Comparison of ENCODE assay signal across 28 cellular contexts in genomic region chr7:149097088-149097487, GRCh38. TPM values are rescaled to one million over a fixed set of nuclear protein-coding genes. Genes with fewer than 3 reads are reported as not detected.
A peak's percentile ranks its signal among the peaks of the same experiment; 100 is the strongest.
DNase-seq lines count a peak whose midpoint lies in the region; ATAC-seq, FAIRE-seq and TF ChIP-seq lines count a peak whose summit lies in the region.
"Had no signal": no experiment of that assay in that cellular context is flagged by ENCODE, and none has a peak within 500 bp of the region (broad histone marks: within the 10 kb centered on the region; RNA-seq: fewer than 3 reads in every experiment).

No MANE protein-coding gene starts in this region.

- no peak overlapping the region for H3K4me2 ChIP-seq in astrocyte (ENCODE audit: low read length)

- no peaks in the 10 kb centered on the region for H3K9me3 Mint-ChIP-seq in activated naive CD8-positive, alpha-beta T cell treated with anti-CD3 and anti-CD28 coated beads, Interleukin-2, amount 50 U/mL, for 24 hours
- H3K9me3 Mint-ChIP-seq in activated naive CD8-positive, alpha-beta T cell treated with anti-CD3 and anti-CD28 coated beads for 36 hours, result no peaks in the 10 kb centered on the region
- no peaks in the 10 kb centered on the region for H3K9me3 Mint-ChIP-seq in astrocyte (ENCODE audit: unreplicated experiment)
- H3K9me3 Mint-ChIP-seq: activated T-helper 17 cell treated with anti-CD3 and anti-CD28 coated beads, Interleukin-2, amount 50 U/mL, for 72 hours; neural crest cell; stimulated activated memory B cell treated with anti-CD40 and anti-IgM and Interleukin-4, amounts not matched to agents 10 μg/mL and 1 μg/mL and 100 μg/mL, for 72 hours had no signal

- H3K27me3 Mint-ChIP-seq in activated naive CD8-positive, alpha-beta T cell treated with anti-CD3 and anti-CD28 coated beads, Interleukin-2, amount 50 U/mL, for 24 hours, result no peaks in the 10 kb centered on the region
- no peaks in the 10 kb centered on the region for H3K27me3 Mint-ChIP-seq in activated naive CD8-positive, alpha-beta T cell treated with anti-CD3 and anti-CD28 coated beads for 36 hours
- no peaks in the 10 kb centered on the region for H3K27me3 Mint-ChIP-seq in astrocyte (ENCODE audit: low read depth, unreplicated experiment)
- H3K27me3 Mint-ChIP-seq: activated T-helper 17 cell treated with anti-CD3 and anti-CD28 coated beads, Interleukin-2, amount 50 U/mL, for 72 hours; B cell; stimulated activated memory B cell treated with anti-CD40 and anti-IgM and Interleukin-4, amounts not matched to agents 10 μg/mL and 1 μg/mL and 100 μg/mL, for 72 hours had no signal

- H3K4me3 Mint-ChIP-seq in activated naive CD8-positive, alpha-beta T cell treated with anti-CD3 and anti-CD28 coated beads, Interleukin-2, amount 50 U/mL, for 24 hours, result no peak overlapping the region
- no peak overlapping the region for H3K4me3 Mint-ChIP-seq in activated naive CD8-positive, alpha-beta T cell treated with anti-CD3 and anti-CD28 coated beads for 36 hours
- H3K4me3 Mint-ChIP-seq in astrocyte (ENCODE audit: unreplicated experiment), result peak overlapping the region; percentile 8
- H3K4me3 Mint-ChIP-seq: activated T-helper 17 cell treated with anti-CD3 and anti-CD28 coated beads, Interleukin-2, amount 50 U/mL, for 72 hours; B cell; neural crest cell; stimulated activated memory B cell treated with anti-CD40 and anti-IgM and Interleukin-4, amounts not matched to agents 10 μg/mL and 1 μg/mL and 100 μg/mL, for 72 hours had no signal

- H3K27ac ChIP-seq in astrocyte (ENCODE audit: low read depth, low read length) (no peak overlapping the region), upper lobe of right lung (no peak overlapping the region)
- H3K27ac ChIP-seq: 22Rv1, breast epithelium, SJCRH30 had no signal

- H4K20me1 ChIP-seq in astrocyte (ENCODE audit: insufficient read depth, low read length), result no peaks in the 10 kb centered on the region

- peaks cover 6% of the 10 kb centered on the region for H3K4me1 Mint-ChIP-seq in activated naive CD8-positive, alpha-beta T cell treated with anti-CD3 and anti-CD28 coated beads, Interleukin-2, amount 50 U/mL, for 24 hours
- H3K4me1 Mint-ChIP-seq in activated naive CD8-positive, alpha-beta T cell treated with anti-CD3 and anti-CD28 coated beads for 36 hours, result no peaks in the 10 kb centered on the region
- H3K4me1 Mint-ChIP-seq in astrocyte (ENCODE audit: low read depth, unreplicated experiment), result peaks cover 7% of the 10 kb centered on the region
- H3K4me1 Mint-ChIP-seq: activated T-helper 17 cell treated with anti-CD3 and anti-CD28 coated beads, Interleukin-2, amount 50 U/mL, for 72 hours; B cell; neural crest cell; stimulated activated memory B cell treated with anti-CD40 and anti-IgM and Interleukin-4, amounts not matched to agents 10 μg/mL and 1 μg/mL and 100 μg/mL, for 72 hours had no signal

- DNase-seq in activated naive CD8-positive, alpha-beta T cell treated with anti-CD3 and anti-CD28 coated beads, Interleukin-2, amount 50 U/mL, for 24 hours, result no peak
- DNase-seq in activated naive CD8-positive, alpha-beta T cell treated with anti-CD3 and anti-CD28 coated beads for 36 hours, result no peak
- peak; percentile 19 for DNase-seq in astrocyte (ENCODE audit: low read depth)
- peak; percentile 47 for DNase-seq in kidney tubule cell (ENCODE audit: low spot score)
- DNase-seq in upper lobe of right lung, result peak; percentile 5
- DNase-seq: activated CD4-positive, alpha-beta T cell treated with anti-CD3 and anti-CD28 coated beads, Interleukin-2, amount 50 U/mL, for 1 hour; cortex of kidney; DMS53; glutamatergic neuron; left colon; NCI-H1417 treated with DMSO at 0.1 percent for 48 hours; NCI-H2107; NCI-H510A treated with DMSO at 0.1 percent for 48 hours; NK-92 treated with Interleukin-12 subunit alpha and Interleukin-12 subunit beta, amount 100 ng/mL, for 24 hours; SJCRH30; stimulated activated CD4-positive, alpha-beta T cell treated with anti-CD3 and anti-CD28 coated beads, Interleukin-2, amount 100 ng/mL, for 24 hours had no signal

- no peaks in the 10 kb centered on the region for H3K27me3 ChIP-seq in astrocyte (ENCODE audit: insufficient read depth, low read length)
- H3K27me3 ChIP-seq in upper lobe of right lung, result no peaks in the 10 kb centered on the region
- H3K27me3 ChIP-seq: breast epithelium, SJCRH30 had no signal

- no peak for FAIRE-seq in astrocyte (lab: Jason Lieb, UNC)
- FAIRE-seq: GM12878, GM19239 had no signal

- no peak overlapping the region for H3K9ac ChIP-seq in astrocyte (ENCODE audit: low read length)

- peak; percentile 10 for ATAC-seq in activated naive CD8-positive, alpha-beta T cell treated with anti-CD3 and anti-CD28 coated beads, Interleukin-2, amount 50 U/mL, for 24 hours
- no peak for ATAC-seq in upper lobe of right lung
- no peak for ATAC-seq in GM18867 (IDR thresholded peaks at IDR 0.05; ENCODE audit: unreplicated experiment)
- ATAC-seq in HG02610 (IDR thresholded peaks at IDR 0.05; ENCODE audit: unreplicated experiment), result no peak
- no peak for ATAC-seq in GM18517 (IDR thresholded peaks at IDR 0.05; ENCODE audit: unreplicated experiment)
- ATAC-seq: activated T-helper 17 cell treated with anti-CD3 and anti-CD28 coated beads, Interleukin-2, amount 50 U/mL, for 72 hours; GM12878; left colon; Panc1; stimulated activated memory B cell treated with anti-CD40 and anti-IgM and Interleukin-4, amounts not matched to agents 10 μg/mL and 1 μg/mL and 100 μg/mL, for 72 hours had no signal

- H3K4me3 ChIP-seq in astrocyte (ENCODE audit: insufficient read depth, low read depth, low read length) (no peak overlapping the region), upper lobe of right lung (no peak overlapping the region)
- H3K4me3 ChIP-seq: breast epithelium, GM12878, SJCRH30 had no signal

- H3K4me1 ChIP-seq in astrocyte (ENCODE audit: insufficient read depth, low read length), result no peaks in the 10 kb centered on the region
- H3K4me1 ChIP-seq in upper lobe of right lung, result no peaks in the 10 kb centered on the region
- H3K4me1 ChIP-seq: breast epithelium, SJCRH30 had no signal

- intact Hi-C loops in upper lobe of right lung (cut with DNase I), result no loop called here

- no peaks in the 10 kb centered on the region for H3K36me3 ChIP-seq in astrocyte (ENCODE audit: insufficient read depth, low read length)
- H3K36me3 ChIP-seq in upper lobe of right lung, result no peaks in the 10 kb centered on the region
- H3K36me3 ChIP-seq: breast epithelium, SJCRH30 had no signal

- no peak overlapping the region for H2AFZ ChIP-seq in astrocyte (ENCODE audit: low read depth, low read length)

- TF ChIP-seq CTCF in astrocyte (IDR thresholded peaks at IDR 0.05; ENCODE audit: insufficient read depth, low read depth, low read length) (no peak), upper lobe of right lung (IDR thresholded peaks at IDR 0.05) (no peak)

- H3K79me2 ChIP-seq in astrocyte (ENCODE audit: insufficient read depth, low read length), result no peaks in the 10 kb centered on the region

- H3K36me3 Mint-ChIP-seq in activated naive CD8-positive, alpha-beta T cell treated with anti-CD3 and anti-CD28 coated beads, Interleukin-2, amount 50 U/mL, for 24 hours (ENCODE audit: low read depth), result no peaks in the 10 kb centered on the region
- H3K36me3 Mint-ChIP-seq in activated naive CD8-positive, alpha-beta T cell treated with anti-CD3 and anti-CD28 coated beads for 36 hours, result no peaks in the 10 kb centered on the region
- H3K36me3 Mint-ChIP-seq in astrocyte (ENCODE audit: low read depth, unreplicated experiment), result no peaks in the 10 kb centered on the region
- H3K36me3 Mint-ChIP-seq: stimulated activated memory B cell treated with anti-CD40 and anti-IgM and Interleukin-4, amounts not matched to agents 10 μg/mL and 1 μg/mL and 100 μg/mL, for 72 hours had no signal

- H3K9me3 ChIP-seq in astrocyte (ENCODE audit: insufficient read depth, low read depth, low read length), result no peaks in the 10 kb centered on the region
- no peaks in the 10 kb centered on the region for H3K9me3 ChIP-seq in upper lobe of right lung
- H3K9me3 ChIP-seq: breast epithelium, SJCRH30 had no signal

- H3K27ac Mint-ChIP-seq in activated naive CD8-positive, alpha-beta T cell treated with anti-CD3 and anti-CD28 coated beads, Interleukin-2, amount 50 U/mL, for 24 hours, result no peak overlapping the region
- no peak overlapping the region for H3K27ac Mint-ChIP-seq in activated naive CD8-positive, alpha-beta T cell treated with anti-CD3 and anti-CD28 coated beads for 36 hours
- peak overlapping the region; percentile 75 for H3K27ac Mint-ChIP-seq in astrocyte (ENCODE audit: unreplicated experiment)
- H3K27ac Mint-ChIP-seq: activated T-helper 17 cell treated with anti-CD3 and anti-CD28 coated beads, Interleukin-2, amount 50 U/mL, for 72 hours; B cell; stimulated activated memory B cell treated with anti-CD40 and anti-IgM and Interleukin-4, amounts not matched to agents 10 μg/mL and 1 μg/mL and 100 μg/mL, for 72 hours had no signal

RNA-seq across cellular contexts. Expression of gene ZNF786, which starts 6.6 kb away (rescaled TPM):
- total RNA-seq in activated naive CD8-positive, alpha-beta T cell treated with anti-CD3 and anti-CD28 coated beads for 36 hours, result 1 to 10 TPM; 4.6 to 4.9 TPM
- 7.8 and 9.9 TPM in 2 replicates for total RNA-seq in astrocyte
- 5.6 TPM for total RNA-seq in upper lobe of right lung

RNA-seq across cellular contexts. Expression of gene ZNF425, which starts 29.0 kb away (rescaled TPM):
- under 1 TPM; 0.87 to 0.98 TPM for total RNA-seq in activated naive CD8-positive, alpha-beta T cell treated with anti-CD3 and anti-CD28 coated beads for 36 hours
- total RNA-seq in astrocyte (5.9 and 7.1 TPM in 2 replicates), upper lobe of right lung (1.4 TPM)

RNA-seq across cellular contexts. Expression of gene ZNF398, which starts 50.2 kb away (rescaled TPM):
- 10 to 100 TPM; 10.5 to 11.1 TPM for total RNA-seq in activated naive CD8-positive, alpha-beta T cell treated with anti-CD3 and anti-CD28 coated beads for 36 hours
- total RNA-seq in astrocyte, result 14.6 and 16.6 TPM in 2 replicates
- total RNA-seq in upper lobe of right lung, result 14.5 TPM

Comparison
In these comparisons a context has a peak if more than half of its experiments do, and no peak if none do; other contexts are left out.
1. DNase-seq: peak in astrocyte (single experiment), kidney tubule cell (single experiment) and upper lobe of right lung (single experiment); none in activated naive CD8-positive, alpha-beta T cell treated with anti-CD3 and anti-CD28 coated beads, Interleukin-2, amount 50 U/mL, for 24 hours (single experiment) and activated naive CD8-positive, alpha-beta T cell treated with anti-CD3 and anti-CD28 coated beads for 36 hours (single experiment).